In the genomic region with DNA sequence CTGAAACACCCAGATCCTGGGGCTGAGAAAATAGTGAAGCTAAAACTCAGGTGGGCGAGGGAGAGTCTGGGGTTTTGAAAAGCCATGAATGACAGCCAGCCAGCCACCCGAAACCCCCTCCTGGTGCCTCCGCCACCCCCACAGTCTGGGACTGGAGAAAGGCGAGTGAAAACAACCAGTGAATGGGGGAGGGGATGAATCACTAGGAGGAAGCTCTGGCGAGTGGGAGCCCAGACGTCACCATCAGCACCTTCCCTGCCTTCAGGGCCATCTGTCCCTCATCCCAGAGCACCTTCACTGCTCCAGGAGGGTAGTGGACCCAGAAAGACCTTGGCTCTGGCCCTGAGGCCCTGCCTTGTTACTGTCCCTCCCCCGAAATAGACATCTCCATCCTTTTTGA, we compare ENCODE assay signal across 13 cellular contexts. TPM values are rescaled to one million over a fixed set of nuclear protein-coding genes. Genes with fewer than 3 reads are reported as not detected.
A peak's percentile ranks its signal among the peaks of the same experiment; 100 is the strongest.
DNase-seq lines count a peak whose midpoint lies in the region; ATAC-seq and TF ChIP-seq lines count a peak whose summit lies in the region.
"Had no signal": no experiment of that assay in that cellular context is flagged by ENCODE, and none has a peak within 500 bp of the region (broad histone marks: within the 10 kb centered on the region; RNA-seq: fewer than 3 reads in every experiment).

No MANE protein-coding gene starts in this region.

- no peaks in the 10 kb centered on the region for H3K27me3 Mint-ChIP-seq in CD4-positive, CD25-positive, alpha-beta regulatory T cell
- H3K27me3 Mint-ChIP-seq in activated T-helper 1 cell treated with anti-CD3 and anti-CD28 coated beads, Interleukin-12 subunit alpha, Interleukin-12 subunit beta, Interleukin-2, Interleukin-4 antibody, amounts not matched to agents 30 ng/mL and 10 ng/mL and 1 ng/mL, durations not matched to agents 14 hours and 24 hours and 36 hours (ENCODE audit: insufficient read depth): no peaks in the 10 kb centered on the region
- H3K27me3 Mint-ChIP-seq: activated naive CD4-positive, alpha-beta T cell treated with anti-CD3 and anti-CD28 coated beads, Interleukin-2, amount 50 U/mL, for 24 hours had no signal

- peak overlapping the region; percentile 49 for H3K27ac ChIP-seq in CD4-positive, CD25-positive, alpha-beta regulatory T cell (ENCODE audit: insufficient read depth, low read length, poor library complexity, severe bottlenecking)
- peak overlapping the region; percentile 4 to 99 (median 36) for H3K27ac ChIP-seq in gastrocnemius medialis
- H3K27ac ChIP-seq: lower lobe of right lung, neutrophil had no signal

- H3K36me3 ChIP-seq in CD4-positive, CD25-positive, alpha-beta regulatory T cell (ENCODE audit: control insufficient read depth, insufficient read depth, low read length): no peaks in the 10 kb centered on the region
- no peaks in the 10 kb centered on the region for H3K36me3 ChIP-seq in gastrocnemius medialis
- H3K36me3 ChIP-seq: lower lobe of right lung, neutrophil had no signal

- H3K9me3 Mint-ChIP-seq in CD4-positive, CD25-positive, alpha-beta regulatory T cell: no peaks in the 10 kb centered on the region
- H3K9me3 Mint-ChIP-seq in activated T-helper 1 cell treated with anti-CD3 and anti-CD28 coated beads, Interleukin-12 subunit alpha, Interleukin-12 subunit beta, Interleukin-2, Interleukin-4 antibody, amounts not matched to agents 30 ng/mL and 10 ng/mL and 1 ng/mL, durations not matched to agents 14 hours and 24 hours and 36 hours: no peaks in the 10 kb centered on the region
- H3K9me3 Mint-ChIP-seq: activated naive CD4-positive, alpha-beta T cell treated with anti-CD3 and anti-CD28 coated beads, Interleukin-2, amount 50 U/mL, for 24 hours had no signal

- H3K27ac Mint-ChIP-seq in CD4-positive, CD25-positive, alpha-beta regulatory T cell: peak overlapping the region; percentile 12 to 83 (median 80)
- H3K27ac Mint-ChIP-seq in activated T-helper 1 cell treated with anti-CD3 and anti-CD28 coated beads, Interleukin-12 subunit alpha, Interleukin-12 subunit beta, Interleukin-2, Interleukin-4 antibody, amounts not matched to agents 30 ng/mL and 10 ng/mL and 1 ng/mL, durations not matched to agents 14 hours and 24 hours and 36 hours: peak overlapping the region; percentile 83
- H3K27ac Mint-ChIP-seq: activated naive CD4-positive, alpha-beta T cell treated with anti-CD3 and anti-CD28 coated beads, Interleukin-2, amount 50 U/mL, for 24 hours had no signal

- ATAC-seq in CD4-positive, CD25-positive, alpha-beta regulatory T cell (ENCODE audit: low read depth in 2 of 2): no peak
- ATAC-seq in gastrocnemius medialis (no peak), HG03095 (IDR thresholded peaks at IDR 0.05; ENCODE audit: unreplicated experiment) (no peak)
- ATAC-seq: lower lobe of right lung had no signal

- peak overlapping the region; percentile 63 to 87 (median 72) for H3K4me3 Mint-ChIP-seq in CD4-positive, CD25-positive, alpha-beta regulatory T cell
- peak overlapping the region; percentile 37 for H3K4me3 Mint-ChIP-seq in activated T-helper 1 cell treated with anti-CD3 and anti-CD28 coated beads, Interleukin-12 subunit alpha, Interleukin-12 subunit beta, Interleukin-2, Interleukin-4 antibody, amounts not matched to agents 30 ng/mL and 10 ng/mL and 1 ng/mL, durations not matched to agents 14 hours and 24 hours and 36 hours
- H3K4me3 Mint-ChIP-seq: activated naive CD4-positive, alpha-beta T cell treated with anti-CD3 and anti-CD28 coated beads, Interleukin-2, amount 50 U/mL, for 24 hours had no signal

- H3K27me3 ChIP-seq in CD4-positive, CD25-positive, alpha-beta regulatory T cell (ENCODE audit: control insufficient read depth, insufficient read depth, low read length): no peaks in the 10 kb centered on the region
- H3K27me3 ChIP-seq in gastrocnemius medialis: no peaks in the 10 kb centered on the region

- no peak overlapping the region for H3K4me3 ChIP-seq in CD4-positive, CD25-positive, alpha-beta regulatory T cell (ENCODE audit: low read depth, low read length)
- no peak overlapping the region for H3K4me3 ChIP-seq in gastrocnemius medialis
- H3K4me3 ChIP-seq: lower lobe of right lung had no signal

- peaks cover 53% of the 10 kb centered on the region for H3K4me1 ChIP-seq in CD4-positive, CD25-positive, alpha-beta regulatory T cell (ENCODE audit: control insufficient read depth, insufficient read depth, low read length, poor library complexity, severe bottlenecking)
- peaks cover 44 to 61% of the 10 kb centered on the region in 2 donors for H3K4me1 ChIP-seq in gastrocnemius medialis

- no peak for DNase-seq in CD4-positive, CD25-positive, alpha-beta regulatory T cell
- DNase-seq in OCI-M1 (lab: John Stamatoyannopoulos, UW) (peak; percentile 20), gastrocnemius medialis (no peak), 8988T (no peak), EL (no peak), NCI-H2029 treated with DMSO at 0.1 percent for 48 hours (lab: John Stamatoyannopoulos, UW) (no peak)
- no peak for DNase-seq in activated T-helper 1 cell treated with anti-CD3 and anti-CD28 coated beads, Interleukin-12 subunit alpha, Interleukin-12 subunit beta, Interleukin-2, Interleukin-4 antibody, amounts not matched to agents 30 ng/mL and 10 ng/mL and 1 ng/mL, durations not matched to agents 14 hours and 24 hours and 36 hours (ENCODE audit: low spot score)
- DNase-seq: hippocampal formation, lower lobe of right lung, NCI-H446 had no signal

- intact Hi-C loops in activated T-helper 1 cell treated with anti-CD3 and anti-CD28 coated beads, Interleukin-12 subunit alpha, Interleukin-12 subunit beta, Interleukin-2, Interleukin-4 antibody, amounts not matched to agents 30 ng/mL and 10 ng/mL and 1 ng/mL, durations not matched to agents 14 hours and 24 hours and 36 hours (cut with micrococcal nuclease): loop anchor here (1.0 to 2.0 kb wide), 2 partner anchors 32 to 496 kb away; a partner anchor contains a TSS
- intact Hi-C loops in gastrocnemius medialis (cut with DNase I; ENCODE audit: low total_unique reads): loop anchor here (10.0 kb wide), 1 partner anchor 808 kb away; no protein-coding TSS in a partner anchor

- peaks cover 7 to 64% (median 37%) of the 10 kb centered on the region in 4 donors for H3K4me1 Mint-ChIP-seq in CD4-positive, CD25-positive, alpha-beta regulatory T cell
- H3K4me1 Mint-ChIP-seq in activated T-helper 1 cell treated with anti-CD3 and anti-CD28 coated beads, Interleukin-12 subunit alpha, Interleukin-12 subunit beta, Interleukin-2, Interleukin-4 antibody, amounts not matched to agents 30 ng/mL and 10 ng/mL and 1 ng/mL, durations not matched to agents 14 hours and 24 hours and 36 hours (ENCODE audit: low read depth): peaks cover 67% of the 10 kb centered on the region

- no peak for TF ChIP-seq CTCF in gastrocnemius medialis (IDR thresholded peaks at IDR 0.05 in 4 of 5, conservative IDR thresholded peaks at IDR 0.05 in 1 of 5)

- no peaks in the 10 kb centered on the region for H3K9me3 ChIP-seq in CD4-positive, CD25-positive, alpha-beta regulatory T cell (ENCODE audit: control insufficient read depth in 2 of 2, low read length in 2 of 2)
- no peaks in the 10 kb centered on the region for H3K9me3 ChIP-seq in gastrocnemius medialis
- H3K9me3 ChIP-seq: lower lobe of right lung, neutrophil had no signal

- in situ Hi-C loops in gastrocnemius medialis (cut with MboI; ENCODE audit: low sequenced_read_pairs in 4 of 4): no loop called here

- no peaks in the 10 kb centered on the region for H3K36me3 Mint-ChIP-seq in CD4-positive, CD25-positive, alpha-beta regulatory T cell
- H3K36me3 Mint-ChIP-seq in activated T-helper 1 cell treated with anti-CD3 and anti-CD28 coated beads, Interleukin-12 subunit alpha, Interleukin-12 subunit beta, Interleukin-2, Interleukin-4 antibody, amounts not matched to agents 30 ng/mL and 10 ng/mL and 1 ng/mL, durations not matched to agents 14 hours and 24 hours and 36 hours (ENCODE audit: low read depth): no peaks in the 10 kb centered on the region
- H3K36me3 Mint-ChIP-seq: activated naive CD4-positive, alpha-beta T cell treated with anti-CD3 and anti-CD28 coated beads, Interleukin-2, amount 50 U/mL, for 24 hours had no signal

- TF ChIP-seq POLR2A in gastrocnemius medialis (IDR thresholded peaks at IDR 0.05): no peak

RNA-seq across cellular contexts. Expression of a gene that starts 9.2 kb away (rescaled TPM):
- total RNA-seq in CD4-positive, CD25-positive, alpha-beta regulatory T cell: 6.2 TPM
- 10 to 100 TPM; 10.6 to 16.7 (median 15.1) TPM for polyA plus RNA-seq in CD4-positive, CD25-positive, alpha-beta regulatory T cell
- 2.6 and 2.7 TPM in 2 replicates for total RNA-seq in activated T-helper 1 cell treated with anti-CD3 and anti-CD28 coated beads, Interleukin-12 subunit alpha, Interleukin-12 subunit beta, Interleukin-2, Interleukin-4 antibody, amounts not matched to agents 30 ng/mL and 10 ng/mL and 1 ng/mL, durations not matched to agents 14 hours and 24 hours and 36 hours
- total RNA-seq in gastrocnemius medialis: 100 to 1,000 TPM in 3 of 4 donors, 10 to 100 TPM in 1; 61.3 to 251 (median 163) TPM

RNA-seq across cellular contexts. Expression of a gene that starts 17.2 kb away (rescaled TPM):
- total RNA-seq in CD4-positive, CD25-positive, alpha-beta regulatory T cell: 0.22 TPM
- under 1 TPM in 2 of 4 donors, not detected in 2; 0.15 to 0.33 TPM for polyA plus RNA-seq in CD4-positive, CD25-positive, alpha-beta regulatory T cell
- 0.07 and 0.10 TPM in 2 replicates for total RNA-seq in activated T-helper 1 cell treated with anti-CD3 and anti-CD28 coated beads, Interleukin-12 subunit alpha, Interleukin-12 subunit beta, Interleukin-2, Interleukin-4 antibody, amounts not matched to agents 30 ng/mL and 10 ng/mL and 1 ng/mL, durations not matched to agents 14 hours and 24 hours and 36 hours
- 10 to 100 TPM in 2 of 4 donors, 1 to 10 TPM in 2; 4.2 to 24.5 (median 14.3) TPM for total RNA-seq in gastrocnemius medialis

RNA-seq across cellular contexts. Expression of a gene that starts 17.2 kb away (rescaled TPM):
- 0.94 TPM for total RNA-seq in CD4-positive, CD25-positive, alpha-beta regulatory T cell
- 1 to 10 TPM; 1.3 to 4.0 (median 2.8) TPM for polyA plus RNA-seq in CD4-positive, CD25-positive, alpha-beta regulatory T cell
- total RNA-seq in activated T-helper 1 cell treated with anti-CD3 and anti-CD28 coated beads, Interleukin-12 subunit alpha, Interleukin-12 subunit beta, Interleukin-2, Interleukin-4 antibody, amounts not matched to agents 30 ng/mL and 10 ng/mL and 1 ng/mL, durations not matched to agents 14 hours and 24 hours and 36 hours: 1.0 and 1.2 TPM in 2 replicates
- not detected for total RNA-seq in gastrocnemius medialis

RNA-seq across cellular contexts. Expression of a gene that starts 31.1 kb away (rescaled TPM):
- not detected for total RNA-seq in CD4-positive, CD25-positive, alpha-beta regulatory T cell
- polyA plus RNA-seq in CD4-positive, CD25-positive, alpha-beta regulatory T cell: under 1 TPM in 1 of 4 donors, not detected in 3; 0.25 TPM
- not detected in 2 replicates for total RNA-seq in activated T-helper 1 cell treated with anti-CD3 and anti-CD28 coated beads, Interleukin-12 subunit alpha, Interleukin-12 subunit beta, Interleukin-2, Interleukin-4 antibody, amounts not matched to agents 30 ng/mL and 10 ng/mL and 1 ng/mL, durations not matched to agents 14 hours and 24 hours and 36 hours
- total RNA-seq in gastrocnemius medialis: not detected
- total RNA-seq: lower lobe of right lung had no signal

RNA-seq across cellular contexts. Expression of a gene that starts 32.1 kb away (rescaled TPM):
- 12.6 TPM for total RNA-seq in CD4-positive, CD25-positive, alpha-beta regulatory T cell
- polyA plus RNA-seq in CD4-positive, CD25-positive, alpha-beta regulatory T cell: 10 to 100 TPM in 3 of 4 donors, 1 to 10 TPM in 1; 9.5 to 18.0 (median 14.3) TPM
- total RNA-seq in activated T-helper 1 cell treated with anti-CD3 and anti-CD28 coated beads, Interleukin-12 subunit alpha, Interleukin-12 subunit beta, Interleukin-2, Interleukin-4 antibody, amounts not matched to agents 30 ng/mL and 10 ng/mL and 1 ng/mL, durations not matched to agents 14 hours and 24 hours and 36 hours: 14.6 and 16.4 TPM in 2 replicates
- total RNA-seq in gastrocnemius medialis: 1 to 10 TPM; 3.9 to 8.3 (median 4.6) TPM
